25 cellular contexts compared by ENCODE assay signal in the genomic region with DNA sequence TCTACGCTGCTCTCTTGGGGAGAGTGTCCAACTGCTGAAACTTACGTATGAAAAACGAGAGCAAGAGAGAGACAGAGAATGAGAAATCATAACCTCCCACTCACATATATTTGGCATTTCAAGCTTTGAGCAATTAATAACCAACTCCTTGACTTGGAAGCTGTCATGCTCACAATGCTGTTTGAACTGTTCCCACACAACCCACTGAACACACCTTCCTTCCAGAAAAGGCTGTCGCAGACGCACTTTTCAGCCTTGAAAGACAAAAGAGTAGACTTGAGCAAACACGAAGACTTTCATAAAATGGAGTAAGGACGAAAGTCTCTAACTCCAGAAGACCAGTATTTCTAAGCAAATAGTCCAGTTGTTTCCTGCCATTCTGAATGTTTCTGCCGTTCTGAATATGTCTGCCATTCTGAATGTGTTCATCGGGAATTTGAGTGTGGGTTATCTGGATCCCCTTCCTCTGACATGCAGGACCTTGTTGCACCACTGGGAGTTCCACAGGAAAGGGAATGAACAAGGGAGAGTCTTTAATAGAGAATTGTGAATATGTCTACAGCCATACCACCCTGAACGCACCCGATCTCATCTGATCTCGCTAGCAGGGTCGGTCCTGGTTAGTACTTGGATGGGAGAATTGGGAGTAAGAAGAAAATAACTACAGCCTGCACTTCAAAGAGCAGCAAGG.
A peak's percentile ranks its signal among the peaks of the same experiment; 100 is the strongest.
DNase-seq lines count a peak whose midpoint lies in the region; ATAC-seq and TF ChIP-seq lines count a peak whose summit lies in the region.
"Had no signal": no experiment of that assay in that cellular context is flagged by ENCODE, and none has a peak within 500 bp of the region (broad histone marks: within the 10 kb centered on the region; RNA-seq: fewer than 3 reads in every experiment).

No MANE protein-coding gene starts in this region.

- no peak overlapping the region for H2AFZ ChIP-seq in trophoblast cell (ENCODE audit: insufficient read depth, low read length, poor library complexity)

- H2BK12ac ChIP-seq in trophoblast cell (ENCODE audit: low read length): peak overlapping the region; percentile 47

- no peak overlapping the region for H2BK15ac ChIP-seq in mesendoderm (replicated peaks; ENCODE audit: low read depth)

- H3K27me3 ChIP-seq in trophoblast cell (ENCODE audit: insufficient read depth, low read length) (no peaks in the 10 kb centered on the region), mesendoderm (ENCODE audit: insufficient read depth, low read length, poor library complexity) (no peaks in the 10 kb centered on the region)
- H3K27me3 ChIP-seq: MG63, Peyer's patch had no signal

- DNase-seq in DMS53 (lab: John Stamatoyannopoulos, UW) (peak; percentile 48), DMS53 treated with DMSO at 0.1 percent for 48 hours (lab: John Stamatoyannopoulos, UW; ENCODE audit: unreplicated experiment) (no peak), NCI-H69 (lab: John Stamatoyannopoulos, UW) (peak; percentile 10), epithelial cell of esophagus (ENCODE audit: low read depth) (no peak), trophoblast cell (no peak), mesendoderm (no peak), EL (no peak)
- DNase-seq: Calu3; CD8-positive, alpha-beta memory T cell; GOT3; HFFc6; IMR-90; KG1; MG63; NCI-H1694; NCI-H2029 treated with DMSO at 0.1 percent for 48 hours; NCI-H2171; NCI-H226; NCI-H524 treated with DMSO at 0.1 percent for 48 hours; NCI-H82; Peyer's patch; SHP77 treated with DMSO at 0.1 percent for 48 hours had no signal

- H4K91ac ChIP-seq in trophoblast cell (ENCODE audit: low read depth, low read length): no peak overlapping the region

- H3K79me1 ChIP-seq in trophoblast cell (ENCODE audit: low read length): peaks cover 4% of the 10 kb centered on the region
- no peaks in the 10 kb centered on the region for H3K79me1 ChIP-seq in mesendoderm (ENCODE audit: low read length)

- H3K18ac ChIP-seq in trophoblast cell (ENCODE audit: low read length): no peak overlapping the region
- no peak overlapping the region for H3K18ac ChIP-seq in mesendoderm (ENCODE audit: low read length)

- H3K9ac ChIP-seq in trophoblast cell (ENCODE audit: low read length) (no peak overlapping the region), mesendoderm (ENCODE audit: low read length) (no peak overlapping the region)

- H3K36me3 ChIP-seq in trophoblast cell (ENCODE audit: control insufficient read depth in 1 of 2, insufficient read depth in 2 of 2, low read length in 2 of 2): no peaks in the 10 kb centered on the region
- H3K36me3 ChIP-seq in mesendoderm (ENCODE audit: control insufficient read depth, insufficient read depth, low read length): no peaks in the 10 kb centered on the region
- H3K36me3 ChIP-seq: HAP-1, MG63, Peyer's patch had no signal

- H4K12ac ChIP-seq in trophoblast cell (ENCODE audit: low read depth, low read length): no peak overlapping the region

- H2BK5ac ChIP-seq in trophoblast cell (ENCODE audit: low read depth, low read length, poor library complexity) (no peak overlapping the region), mesendoderm (ENCODE audit: low read length) (no peak overlapping the region)

- H3K4me2 ChIP-seq in trophoblast cell (ENCODE audit: low read length) (no peak overlapping the region), mesendoderm (ENCODE audit: low read length) (no peak overlapping the region)

- H2AK5ac ChIP-seq in trophoblast cell (ENCODE audit: low read length) (no peak overlapping the region), mesendoderm (ENCODE audit: low read length) (no peak overlapping the region)

- no peak for ATAC-seq in HG03045 (IDR thresholded peaks at IDR 0.05; ENCODE audit: unreplicated experiment)

- TF ChIP-seq CTCF in epithelial cell of esophagus (IDR thresholded peaks at IDR 0.05; ENCODE audit: insufficient read depth, low read depth, low read length, missing control alignments): peak; percentile 11

- no peak overlapping the region for H3K14ac ChIP-seq in trophoblast cell (ENCODE audit: low read length)

- H2BK120ac ChIP-seq in trophoblast cell (ENCODE audit: insufficient read depth, low read length, poor library complexity): peak overlapping the region; percentile 43
- no peak overlapping the region for H2BK120ac ChIP-seq in mesendoderm (ENCODE audit: low read depth, low read length)

- H3K4me1 ChIP-seq in trophoblast cell (ENCODE audit: control insufficient read depth in 1 of 2, insufficient read depth in 2 of 2, low read length in 2 of 2) (peaks cover 3 to 16% of the 10 kb centered on the region in 2 experiments), mesendoderm (ENCODE audit: control insufficient read depth, low read depth, low read length) (peaks cover 7% of the 10 kb centered on the region)
- H3K4me1 ChIP-seq: Peyer's patch had no signal

- WGBS in trophoblast cell (ENCODE audit: extremely low coverage, insufficient coverage, insufficient read length): no CpG with 5 or more reads among the region's 13 CpGs
- WGBS in mesendoderm (ENCODE audit: extremely low coverage, insufficient coverage, low lambda C conversion rate): no CpG with 5 or more reads among the region's 13 CpGs

- no peak overlapping the region for H3K56ac ChIP-seq in mesendoderm (ENCODE audit: low read length)

- H3K4me3 ChIP-seq in epithelial cell of esophagus (ENCODE audit: low read length): no peak overlapping the region
- no peak overlapping the region for H3K4me3 ChIP-seq in trophoblast cell (ENCODE audit: low read depth, low read length)
- no peak overlapping the region for H3K4me3 ChIP-seq in mesendoderm (ENCODE audit: low read length)
- H3K4me3 ChIP-seq: HAP-1, MG63, Peyer's patch had no signal

- H4K8ac ChIP-seq in trophoblast cell (ENCODE audit: low read depth, low read length): no peak overlapping the region
- H4K8ac ChIP-seq in mesendoderm (ENCODE audit: low read depth, low read length): no peak overlapping the region

- H3K4ac ChIP-seq in trophoblast cell (ENCODE audit: low read depth, low read length) (no peak overlapping the region), mesendoderm (ENCODE audit: low read depth, low read length) (no peak overlapping the region)

- H3K79me2 ChIP-seq in trophoblast cell (ENCODE audit: control insufficient read depth, insufficient read depth, low read length, poor library complexity): no peaks in the 10 kb centered on the region
- no peaks in the 10 kb centered on the region for H3K79me2 ChIP-seq in mesendoderm (ENCODE audit: control insufficient read depth, insufficient read depth, low read length)

- no peak overlapping the region for H3K23ac ChIP-seq in trophoblast cell (ENCODE audit: low read length)
- H3K23ac ChIP-seq in mesendoderm (ENCODE audit: low read length): no peak overlapping the region

- H3K9me3 ChIP-seq in trophoblast cell (ENCODE audit: insufficient read depth, low read depth, low read length): no peaks in the 10 kb centered on the region
- H3K9me3 ChIP-seq: HAP-1, MG63, Peyer's patch had no signal

- H3K27ac ChIP-seq in trophoblast cell (ENCODE audit: low read depth, low read length): no peak overlapping the region
- no peak overlapping the region for H3K27ac ChIP-seq in mesendoderm (ENCODE audit: low read depth, low read length)
- H3K27ac ChIP-seq: 22Rv1, Peyer's patch had no signal

- H4K5ac ChIP-seq in mesendoderm (ENCODE audit: low read length): no peak overlapping the region

Comparison
In these comparisons a context has a peak if more than half of its experiments do, and no peak if none do; other contexts are left out.
1. DNase-seq: peak in DMS53 (single experiment) and NCI-H69 (single experiment); none in DMS53 treated with DMSO at 0.1 percent for 48 hours (single experiment), epithelial cell of esophagus (single experiment), trophoblast cell (0 of 2), mesendoderm (single experiment) and EL (single experiment).